ENCODE assay signal across 3 cellular contexts in the genomic region with DNA sequence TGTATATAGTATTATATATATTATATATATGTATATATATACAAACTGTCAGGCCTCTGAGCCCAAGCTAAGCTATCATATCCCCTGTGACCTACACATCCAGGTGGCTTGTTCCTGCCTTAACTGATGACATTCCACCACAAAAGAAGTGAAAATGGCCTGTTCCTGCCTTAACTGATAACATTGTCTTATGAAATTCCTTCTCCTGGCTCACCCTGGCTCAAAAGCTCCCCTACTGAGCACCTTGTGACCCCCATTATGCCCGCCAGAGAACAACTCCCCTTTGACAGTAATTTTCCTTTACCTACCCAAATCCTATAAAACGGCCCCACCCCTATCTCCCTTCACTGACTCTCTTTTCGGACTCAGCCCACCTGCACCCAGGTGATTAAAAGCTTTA. TPM values are rescaled to one million over a fixed set of nuclear protein-coding genes. Genes with fewer than 3 reads are reported as not detected.
"Had no signal": no experiment of that assay in that cellular context is flagged by ENCODE, and none has a peak within 500 bp of the region (broad histone marks: within the 10 kb centered on the region; RNA-seq: fewer than 3 reads in every experiment).

No MANE protein-coding gene starts in this region.

RNA-seq across cellular contexts. Expression of a gene that starts 17.6 kb away (rescaled TPM):
- total RNA-seq: M059J, Right ventricle myocardium superior, SJSA1 had no signal
